13 cellular contexts compared by ENCODE assay signal in genomic region chr2:168089200-168089599, GRCh38.
A peak's percentile ranks its signal among the peaks of the same experiment; 100 is the strongest.
DNase-seq lines count a peak whose midpoint lies in the region; ATAC-seq and TF ChIP-seq lines count a peak whose summit lies in the region.
"Had no signal": no experiment of that assay in that cellular context is flagged by ENCODE, and none has a peak within 500 bp of the region (broad histone marks: within the 10 kb centered on the region; RNA-seq: fewer than 3 reads in every experiment).

No MANE protein-coding gene starts in this region.

- in situ Hi-C loops in transverse colon (cut with MboI; ENCODE audit: low pct_ligation_motif_present in 1 of 4, low pct_unique_long_range_greater_than_20kb in 1 of 4, low sequenced_read_pairs in 3 of 4), result no loop called here

- peaks cover 8 to 99% (median 58%) of the 10 kb centered on the region in 11 experiments; a peak in 20 of 22 replicates for H3K36me3 ChIP-seq in BLaER1 treated with 17β-estradiol and CSF1 and Interleukin-3, amounts not matched to agents 10 nM and 100 nM
- no peaks in the 10 kb centered on the region for H3K36me3 ChIP-seq in transverse colon

- H3K9ac ChIP-seq in BLaER1 treated with 17β-estradiol and CSF1 and Interleukin-3, amounts not matched to agents 10 nM and 100 nM, result no peak overlapping the region
- H3K9ac ChIP-seq: parathyroid adenoma had no signal

- no peaks in the 10 kb centered on the region for H3K27me3 Mint-ChIP-seq in activated B cell treated with CpG ODN at 0.5 μM for 24 hours

- H3K4me3 Mint-ChIP-seq in activated B cell treated with CpG ODN at 0.5 μM for 24 hours, result peak overlapping the region; percentile 8

- WGBS in transverse colon (ENCODE audit: low coverage in 1 of 2), 2 donors, result 68 to 91% methylated on average over 1 of the region's 1 CpG

- peaks cover 7 to 30% (median 13%) of the 10 kb centered on the region in 10 experiments; a peak in 18 of 20 replicates for H3K4me1 ChIP-seq in BLaER1 treated with 17β-estradiol and CSF1 and Interleukin-3, amounts not matched to agents 10 nM and 100 nM
- H3K4me1 ChIP-seq in transverse colon, result no peaks in the 10 kb centered on the region
- H3K4me1 ChIP-seq: parathyroid adenoma had no signal

- ATAC-seq in GM18517 (IDR thresholded peaks at IDR 0.05; ENCODE audit: unreplicated experiment) (peak; percentile 45), HG02884 (IDR thresholded peaks at IDR 0.05; ENCODE audit: unreplicated experiment) (peak; percentile 40), activated B cell treated with CpG ODN at 0.5 μM for 24 hours (ENCODE audit: low read depth) (no peak)
- ATAC-seq: SK-N-SH treated with all-trans-retinoic acid at 6 μM for 48 hours had no signal

- no peaks in the 10 kb centered on the region; a peak in 1 of 22 replicates for H4K20me1 ChIP-seq in BLaER1 treated with 17β-estradiol and CSF1 and Interleukin-3, amounts not matched to agents 10 nM and 100 nM

- 0 out of 22 replicates have a peak, but pooled peaks cover 0 to 8% (median 0%) of the 10 kb centered on the region in 11 experiments for H3K9me3 ChIP-seq in BLaER1 treated with 17β-estradiol and CSF1 and Interleukin-3, amounts not matched to agents 10 nM and 100 nM (replicated peaks in 1 of 11)
- H3K9me3 ChIP-seq in transverse colon, result no peaks in the 10 kb centered on the region

- H3K4me3 ChIP-seq in BLaER1 treated with 17β-estradiol and CSF1 and Interleukin-3, amounts not matched to agents 10 nM and 100 nM, result no peak overlapping the region
- H3K4me3 ChIP-seq in transverse colon, result no peak overlapping the region

- TF ChIP-seq EP300 in transverse colon (IDR thresholded peaks at IDR 0.05; ENCODE audit: low read depth), result no peak

- H3K27me3 ChIP-seq in BLaER1 treated with 17β-estradiol and CSF1 and Interleukin-3, amounts not matched to agents 10 nM and 100 nM, result no peaks in the 10 kb centered on the region
- no peaks in the 10 kb centered on the region for H3K27me3 ChIP-seq in transverse colon

- no peak for DNase-seq in activated B cell treated with CpG ODN at 0.5 μM for 24 hours
- no peak for DNase-seq in transverse colon
- DNase-seq in C1 segment of cervical spinal cord (lab: John Stamatoyannopoulos, UW), result no peak
- no peak for DNase-seq in effector CD8-positive, alpha-beta T cell (lab: John Stamatoyannopoulos, UW)
- DNase-seq in effector CD4-positive, alpha-beta T cell, result no peak
- DNase-seq: activated naive CD4-positive, alpha-beta T cell treated with anti-CD3 and anti-CD28 coated beads, Interleukin-2, amount 50 U/mL, for 16 hours; mesendoderm; stimulated activated CD4-positive, alpha-beta T cell treated with anti-CD3 and anti-CD28 coated beads, Interleukin-15, amount 100 ng/mL, for 24 hours had no signal

- no peaks in the 10 kb centered on the region for H3K9me3 Mint-ChIP-seq in activated B cell treated with CpG ODN at 0.5 μM for 24 hours

- H3K36me3 Mint-ChIP-seq in activated B cell treated with CpG ODN at 0.5 μM for 24 hours (ENCODE audit: low read depth), result no peaks in the 10 kb centered on the region

- intact Hi-C loops in activated B cell treated with CpG ODN at 0.5 μM for 24 hours (cut with micrococcal nuclease), result no loop called here
- intact Hi-C loops in transverse colon (cut with DNase I; ENCODE audit: low total_unique reads), result no loop called here

- H3K27ac Mint-ChIP-seq in activated B cell treated with CpG ODN at 0.5 μM for 24 hours, result peak overlapping the region; percentile 53

- H3K4me1 Mint-ChIP-seq in activated B cell treated with CpG ODN at 0.5 μM for 24 hours, result peaks cover 33% of the 10 kb centered on the region

- TF ChIP-seq CTCF in activated B cell treated with CpG ODN at 0.5 μM for 24 hours (IDR thresholded peaks at IDR 0.05) (no peak), transverse colon (IDR thresholded peaks at IDR 0.05) (no peak)

- CTCF ChIA-PET in activated B cell treated with CpG ODN at 0.5 μM for 24 hours (lab: Charles Lee), result interaction anchor here (2.1 kb wide), 1 partner anchor 30 kb away, joined by 7 read pairs; no protein-coding TSS in a partner anchor

- peak overlapping the region in 5 of 11 experiments; percentile 13 to 39 (median 23); a peak in 4 of 22 replicates for H3K27ac ChIP-seq in BLaER1 treated with 17β-estradiol and CSF1 and Interleukin-3, amounts not matched to agents 10 nM and 100 nM
- H3K27ac ChIP-seq in transverse colon, result no peak overlapping the region
- H3K27ac ChIP-seq: parathyroid adenoma had no signal

- no peak for TF ChIP-seq POLR2A in transverse colon (IDR thresholded peaks at IDR 0.05)

- POLR2A ChIA-PET in activated B cell treated with CpG ODN at 0.5 μM for 24 hours (lab: Charles Lee), result no interaction called here

- H3K4me2 ChIP-seq in BLaER1 treated with 17β-estradiol and CSF1 and Interleukin-3, amounts not matched to agents 10 nM and 100 nM, result peak overlapping the region in 9 of 11 experiments; percentile 12 to 54 (median 29); a peak in 10 of 22 replicates
